ENCODE assay signal across 9 cellular contexts in genomic region chr1:147542549-147542857, GRCh38. TPM values are rescaled to one million over a fixed set of nuclear protein-coding genes. Genes with fewer than 3 reads are reported as not detected.
A peak's percentile ranks its signal among the peaks of the same experiment; 100 is the strongest.
DNase-seq lines count a peak whose midpoint lies in the region; ATAC-seq and TF ChIP-seq lines count a peak whose summit lies in the region.
"Had no signal": no experiment of that assay in that cellular context is flagged by ENCODE, and none has a peak within 500 bp of the region (broad histone marks: within the 10 kb centered on the region; RNA-seq: fewer than 3 reads in every experiment).

No MANE protein-coding gene starts in this region.

- H3K36me3 ChIP-seq in A673 (ENCODE audit: insufficient read depth, low read length, poor library complexity, severe bottlenecking) (no peaks in the 10 kb centered on the region), muscle layer of duodenum (ENCODE audit: control insufficient read depth in 1 of 2, insufficient read depth in 2 of 2, low read length in 2 of 2) (no peaks in the 10 kb centered on the region)

- H3K36me3 Mint-ChIP-seq in HFFc6 (ENCODE audit: low read depth): no peaks in the 10 kb centered on the region
- peaks cover 6% of the 10 kb centered on the region for H3K36me3 Mint-ChIP-seq in nephron progenitor cell (ENCODE audit: low read depth)

- intact Hi-C loops in A673 (cut with micrococcal nuclease; ENCODE audit: unreplicated experiment) (no loop called here), dorsolateral prefrontal cortex (cut with DNase I) (loop anchor here (5.0 kb wide), 2 partner anchors 45 to 85 kb away; no protein-coding TSS in a partner anchor)

- H3K9me3 Mint-ChIP-seq in HFFc6: no peaks in the 10 kb centered on the region
- H3K9me3 Mint-ChIP-seq in nephron progenitor cell: no peaks in the 10 kb centered on the region

- H3K9me3 ChIP-seq in A673 (ENCODE audit: low read depth, low read length, poor library complexity, severe bottlenecking) (no peaks in the 10 kb centered on the region), muscle layer of duodenum (ENCODE audit: control insufficient read depth in 1 of 2, low read length in 2 of 2) (no peaks in the 10 kb centered on the region)

- ATAC-seq in GM21423 (IDR thresholded peaks at IDR 0.05; ENCODE audit: unreplicated experiment) (no peak), GM21825 (IDR thresholded peaks at IDR 0.05; ENCODE audit: unreplicated experiment) (no peak)

- H3K4me1 Mint-ChIP-seq in HFFc6 (ENCODE audit: low read depth) (peaks cover 6% of the 10 kb centered on the region; the same call in 1 of the 2 replicates), nephron progenitor cell (peaks cover 55% of the 10 kb centered on the region)

- no TSS peak for BruUV-seq in A673 (replicated peaks; lab: Mats Ljungman, UMichigan)

- H3K4me3 ChIP-seq in A673 (ENCODE audit: low read depth, low read length, poor library complexity, severe bottlenecking) (peak overlapping the region; percentile 69), dorsolateral prefrontal cortex (peak overlapping the region; percentile 54 to 88 (median 74)), muscle layer of duodenum (ENCODE audit: low read depth in 1 of 2, low read length in 2 of 2) (peak overlapping the region; percentile 82 to 89)

- POLR2A ChIA-PET in A673 (lab: Charles Lee; ENCODE audit: low non-redundant PET): no interaction called here

- H3K27me3 Mint-ChIP-seq in HFFc6 (ENCODE audit: insufficient read depth) (peaks cover 7% of the 10 kb centered on the region), nephron progenitor cell (ENCODE audit: low read depth, poor library complexity) (no peaks in the 10 kb centered on the region)

- H3K27ac Mint-ChIP-seq in HFFc6 (no peak overlapping the region), nephron progenitor cell (no peak overlapping the region)

- no peak for DNase-seq in A673 (ENCODE audit: low spot score)
- no peak for DNase-seq in HFFc6
- DNase-seq in dorsolateral prefrontal cortex: no peak
- DNase-seq in NCI-H446 treated with DMSO at 0.1 percent for 48 hours (lab: John Stamatoyannopoulos, UW): no peak
- DNase-seq in nephron progenitor cell: no peak
- DNase-seq: activated gamma-delta T cell treated with Interleukin-2 at 50 U/mL for 16 hours had no signal

- H3K4me1 ChIP-seq in A673 (ENCODE audit: insufficient read depth, low read length, poor library complexity, severe bottlenecking): peaks cover 25% of the 10 kb centered on the region
- H3K4me1 ChIP-seq in muscle layer of duodenum (ENCODE audit: control insufficient read depth in 1 of 2, insufficient read depth in 2 of 2, low read length in 2 of 2): peaks cover 8 to 35% of the 10 kb centered on the region in 2 donors

- TF ChIP-seq CTCF in A673 (conservative IDR thresholded peaks at IDR 0.05; ENCODE audit: low read depth, low read length) (no peak), HFFc6 (IDR thresholded peaks at IDR 0.05) (no peak), dorsolateral prefrontal cortex (IDR thresholded peaks at IDR 0.05 in 54 of 56, conservative IDR thresholded peaks at IDR 0.05 in 2 of 56; ENCODE audit: low read depth in 1 of 56, partially characterized antibody in 56 of 56) (no peak), nephron progenitor cell (IDR thresholded peaks at IDR 0.05) (no peak)

- H3K27me3 ChIP-seq in A673 (replicated peaks; ENCODE audit: insufficient read depth, low read depth, low read length, poor library complexity) (no peaks in the 10 kb centered on the region), dorsolateral prefrontal cortex (no peaks in the 10 kb centered on the region), muscle layer of duodenum (ENCODE audit: low read depth, low read length) (no peaks in the 10 kb centered on the region)

- H3K27ac ChIP-seq in A673 (ENCODE audit: low read depth, low read length, poor library complexity, severe bottlenecking) (peak overlapping the region; percentile 96), dorsolateral prefrontal cortex (peak overlapping the region; percentile 25 to 97 (median 93)), muscle layer of duodenum (ENCODE audit: low read length) (peak overlapping the region; percentile 96)

- H3K4me3 Mint-ChIP-seq in HFFc6 (0 out of 2 replicates have a peak overlapping the region, but pooled peaks have one; percentile 2), nephron progenitor cell (no peak overlapping the region)

- CTCF ChIA-PET in A673 (lab: Charles Lee): no interaction called here

RNA-seq across cellular contexts. Expression of gene BCL9, which starts 1.2 kb away (rescaled TPM):
- 28.3 and 28.4 TPM in 2 replicates for total RNA-seq in A673 (2021)
- 10 to 100 TPM in 5 of 6 experiments, 1 to 10 TPM in 1; 9.6 to 13.5 (median 11.5) TPM for total RNA-seq in HFFc6 (2021; fragmentation: NEBNext Ultra II Directional; extraction: Animal tissue kit (Norgen Biotek cat#: 25700))
- total RNA-seq in dorsolateral prefrontal cortex: 10 to 100 TPM; 14.9 to 40.4 (median 27.1) TPM
